Comparison of ENCODE assay signal across 1 cellular context in genomic region chr16:85821441-85821901, GRCh38.
TF ChIP-seq lines count a peak whose summit lies in the region.

No MANE protein-coding gene starts in this region.

TF ChIP-seq in HCT116, 20 proteins besides CTCF, POLR2A, EP300 and RAD21:
- TF ChIP-seq ELF1 (IDR thresholded peaks at IDR 0.05; ENCODE audit: borderline replicate concordance, low read depth) (no peak), ZNF274 (IDR thresholded peaks at IDR 0.05; ENCODE audit: low read depth, low read length) (no peak), TCF7L2 (IDR thresholded peaks at IDR 0.05; ENCODE audit: borderline replicate concordance, extremely low read depth, insufficient read depth, insufficient read length) (no peak), FOSL1 (IDR thresholded peaks at IDR 0.05; ENCODE audit: low read depth) (no peak), SRF (IDR thresholded peaks at IDR 0.05; ENCODE audit: low read depth) (no peak), CBX3 (IDR thresholded peaks at IDR 0.05; ENCODE audit: low read depth) (no peak), EGR1 (IDR thresholded peaks at IDR 0.05; ENCODE audit: low read depth) (no peak)
- TF ChIP-seq, protein P1, sequence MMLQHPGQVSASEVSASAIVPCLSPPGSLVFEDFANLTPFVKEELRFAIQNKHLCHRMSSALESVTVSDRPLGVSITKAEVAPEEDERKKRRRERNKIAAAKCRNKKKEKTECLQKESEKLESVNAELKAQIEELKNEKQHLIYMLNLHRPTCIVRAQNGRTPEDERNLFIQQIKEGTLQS (IDR thresholded peaks at IDR 0.05): no peak
